ENCODE assay signal across 30 cellular contexts in the genomic region with DNA sequence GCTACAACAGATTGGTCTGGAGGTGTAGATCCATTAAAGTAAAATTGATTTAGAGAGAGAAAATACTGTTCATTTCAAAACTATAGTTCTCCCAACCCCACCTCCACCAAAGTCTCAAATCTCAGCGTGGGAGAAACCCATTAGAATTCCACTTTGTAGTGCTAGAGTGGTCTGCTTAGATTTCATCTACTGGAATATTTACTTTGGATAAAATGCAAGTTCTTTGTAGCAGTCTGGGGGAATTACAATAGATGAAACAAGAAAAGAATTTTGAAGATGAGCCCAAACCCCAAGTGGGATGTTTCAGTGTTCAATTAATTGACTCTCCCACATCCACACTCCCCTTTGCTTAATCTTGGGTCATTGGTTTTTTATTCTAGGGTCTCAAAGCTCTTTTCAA.
"Had no signal": no experiment of that assay in that cellular context is flagged by ENCODE, and none has a peak within 500 bp of the region (broad histone marks: within the 10 kb centered on the region; RNA-seq: fewer than 3 reads in every experiment).

No MANE protein-coding gene starts in this region.

- H3K36me3 Mint-ChIP-seq: activated naive CD4-positive, alpha-beta T cell treated with anti-CD3 and anti-CD28 coated beads, Interleukin-2, amount 50 U/mL, for 24 hours; activated naive CD8-positive, alpha-beta T cell treated with anti-CD3 and anti-CD28 coated beads, Interleukin-2, amount 10 ng/mL, durations not matched to agents 7 days and 5 days; brain; WTC11 had no signal

- H3K4me1 Mint-ChIP-seq: activated naive CD4-positive, alpha-beta T cell treated with anti-CD3 and anti-CD28 coated beads, Interleukin-2, amount 50 U/mL, for 24 hours; activated naive CD8-positive, alpha-beta T cell treated with anti-CD3 and anti-CD28 coated beads, Interleukin-2, amount 10 ng/mL, durations not matched to agents 7 days and 5 days; activated T-helper 17 cell treated with anti-CD3 and anti-CD28 coated beads, Interleukin-2, amount 50 U/mL, for 72 hours; brain had no signal

- H3K27ac Mint-ChIP-seq: activated CD8-positive, alpha-beta T cell treated with anti-CD3 and anti-CD28 coated beads for 36 hours; activated naive CD4-positive, alpha-beta T cell treated with anti-CD3 and anti-CD28 coated beads for 36 hours; activated naive CD4-positive, alpha-beta T cell treated with anti-CD3 and anti-CD28 coated beads, Interleukin-2, amount 50 U/mL, for 24 hours; activated naive CD8-positive, alpha-beta T cell treated with anti-CD3 and anti-CD28 coated beads, Interleukin-2, amount 10 ng/mL, durations not matched to agents 7 days and 5 days; activated T-helper 17 cell treated with anti-CD3 and anti-CD28 coated beads, Interleukin-2, amount 50 U/mL, for 72 hours; endodermal cell; WTC11 had no signal

- DNase-seq: activated CD4-positive, alpha-beta T cell treated with anti-CD3 and anti-CD28 coated beads for 1 hour; activated CD4-positive, alpha-beta T cell treated with anti-CD3 and anti-CD28 coated beads for 4 hours; activated CD4-positive, alpha-beta T cell treated with anti-CD3 and anti-CD28 coated beads, Interleukin-2, amount 50 U/mL, for 1 hour; activated CD4-positive, alpha-beta T cell treated with anti-CD3 and anti-CD28 coated beads, Interleukin-2, amount 50 U/mL, for 48 hours; activated CD8-positive, alpha-beta memory T cell treated with anti-CD3 and anti-CD28 coated beads for 24 hours; activated CD8-positive, alpha-beta T cell treated with anti-CD3 and anti-CD28 coated beads for 36 hours; activated effector memory CD4-positive, alpha-beta T cell treated with anti-CD3 and anti-CD28 coated beads, Interleukin-2, amount 50 U/mL, for 16 hours; activated naive CD4-positive, alpha-beta T cell treated with anti-CD3 and anti-CD28 coated beads for 36 hours; activated naive CD8-positive, alpha-beta T cell treated with anti-CD3 and anti-CD28 coated beads, Interleukin-2, amount 10 ng/mL, durations not matched to agents 7 days and 5 days; activated T-cell treated with anti-CD3 and anti-CD28 coated beads, Interleukin-2, amount 50 U/mL, for 4 hours; central memory CD4-positive, alpha-beta T cell; cerebellar nuclear complex; colonic mucosa; effector memory CD4-positive, alpha-beta T cell; endodermal cell; erythroblast; foreskin keratinocyte; gastrocnemius medialis; glutamatergic neuron; heart left ventricle; T-helper 2 cell had no signal

- H3K4me1 ChIP-seq: ascending aorta, breast epithelium, colonic mucosa, esophagus muscularis mucosa, foreskin keratinocyte, gastrocnemius medialis had no signal

- ATAC-seq: activated CD8-positive, alpha-beta T cell treated with anti-CD3 and anti-CD28 coated beads for 36 hours; activated T-cell treated with anti-CD3 and anti-CD28 coated beads, Interleukin-2, amount 50 U/mL, for 4 hours; activated T-helper 17 cell treated with anti-CD3 and anti-CD28 coated beads, Interleukin-2, amount 50 U/mL, for 72 hours; foreskin keratinocyte; gastrocnemius medialis; heart left ventricle; WTC11 had no signal

- H3K9me3 Mint-ChIP-seq: activated CD8-positive, alpha-beta T cell treated with anti-CD3 and anti-CD28 coated beads for 36 hours; activated naive CD4-positive, alpha-beta T cell treated with anti-CD3 and anti-CD28 coated beads for 36 hours; activated naive CD4-positive, alpha-beta T cell treated with anti-CD3 and anti-CD28 coated beads, Interleukin-2, amount 50 U/mL, for 24 hours; activated naive CD8-positive, alpha-beta T cell treated with anti-CD3 and anti-CD28 coated beads, Interleukin-2, amount 10 ng/mL, durations not matched to agents 7 days and 5 days; activated T-cell treated with anti-CD3 and anti-CD28 coated beads, Interleukin-2, amount 50 U/mL, for 4 hours; activated T-helper 17 cell treated with anti-CD3 and anti-CD28 coated beads, Interleukin-2, amount 50 U/mL, for 72 hours; brain; endodermal cell; WTC11 had no signal

- H3K36me3 ChIP-seq: ascending aorta, breast epithelium, cardiac muscle cell, colonic mucosa, esophagus muscularis mucosa, gastrocnemius medialis, heart left ventricle had no signal

- H3K27ac ChIP-seq: ascending aorta, breast epithelium, cardiac muscle cell, colonic mucosa, esophagus muscularis mucosa, foreskin keratinocyte, gastrocnemius medialis, heart left ventricle, VCaP had no signal

- H3K9me3 ChIP-seq: ascending aorta, breast epithelium, colonic mucosa, esophagus muscularis mucosa, gastrocnemius medialis, heart left ventricle had no signal

- H3K27me3 ChIP-seq: ascending aorta, breast epithelium, cardiac muscle cell, colonic mucosa, esophagus muscularis mucosa, foreskin keratinocyte, gastrocnemius medialis, heart left ventricle had no signal

- H3K4me3 ChIP-seq: ascending aorta, breast epithelium, cardiac muscle cell, colonic mucosa, esophagus muscularis mucosa, gastrocnemius medialis, heart left ventricle had no signal

- H3K4me3 Mint-ChIP-seq: activated CD8-positive, alpha-beta T cell treated with anti-CD3 and anti-CD28 coated beads for 36 hours; activated naive CD4-positive, alpha-beta T cell treated with anti-CD3 and anti-CD28 coated beads for 36 hours; activated naive CD4-positive, alpha-beta T cell treated with anti-CD3 and anti-CD28 coated beads, Interleukin-2, amount 50 U/mL, for 24 hours; activated naive CD8-positive, alpha-beta T cell treated with anti-CD3 and anti-CD28 coated beads, Interleukin-2, amount 10 ng/mL, durations not matched to agents 7 days and 5 days; activated T-cell treated with anti-CD3 and anti-CD28 coated beads, Interleukin-2, amount 50 U/mL, for 4 hours; activated T-helper 17 cell treated with anti-CD3 and anti-CD28 coated beads, Interleukin-2, amount 50 U/mL, for 72 hours; brain; endodermal cell; WTC11 had no signal
